In the genomic region with DNA sequence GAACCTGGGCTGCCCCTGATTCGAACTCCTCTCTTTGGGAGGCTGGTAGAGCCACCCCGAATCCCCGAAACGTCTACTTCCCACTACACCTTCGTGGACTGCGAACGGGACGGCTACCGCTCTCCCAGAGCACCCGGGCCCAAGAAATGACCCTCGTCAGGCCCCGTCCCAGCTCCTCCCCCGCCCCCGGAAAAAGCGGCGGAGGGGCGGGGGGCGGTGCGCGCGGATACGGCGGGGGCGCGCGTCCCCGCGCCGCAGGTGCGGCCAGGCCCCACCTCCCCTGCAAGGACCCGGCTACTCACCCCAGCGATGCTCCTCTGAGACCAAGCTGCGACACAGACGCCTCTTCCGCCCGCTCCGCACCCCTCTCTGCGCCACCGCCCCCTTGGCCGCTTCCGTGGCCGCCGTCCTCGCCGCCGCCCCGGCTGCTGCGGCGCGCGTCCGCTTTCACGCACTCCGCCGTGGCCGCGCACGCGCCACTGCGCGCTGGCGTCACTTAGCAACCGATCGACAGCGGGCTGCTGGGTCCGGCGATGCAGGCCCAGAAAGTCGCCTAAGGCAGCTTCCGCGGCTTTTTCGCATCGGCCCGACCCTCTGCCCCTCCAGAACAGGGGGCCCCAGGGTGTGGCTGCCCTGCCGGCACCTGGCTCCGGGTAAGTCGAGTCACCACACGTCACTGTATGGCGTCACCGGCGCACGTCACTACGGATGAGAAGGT, we compare ENCODE assay signal across 1 cellular context.
TF ChIP-seq lines count a peak whose summit lies in the region.

A gene (minus strand): TSS at position 432 of the 718 bp plus-strand sequence.

TF ChIP-seq in HepG2, 621 proteins besides CTCF, POLR2A, EP300 and RAD21 (continued from another document and continues in another):
- TF ChIP-seq, protein P1, sequence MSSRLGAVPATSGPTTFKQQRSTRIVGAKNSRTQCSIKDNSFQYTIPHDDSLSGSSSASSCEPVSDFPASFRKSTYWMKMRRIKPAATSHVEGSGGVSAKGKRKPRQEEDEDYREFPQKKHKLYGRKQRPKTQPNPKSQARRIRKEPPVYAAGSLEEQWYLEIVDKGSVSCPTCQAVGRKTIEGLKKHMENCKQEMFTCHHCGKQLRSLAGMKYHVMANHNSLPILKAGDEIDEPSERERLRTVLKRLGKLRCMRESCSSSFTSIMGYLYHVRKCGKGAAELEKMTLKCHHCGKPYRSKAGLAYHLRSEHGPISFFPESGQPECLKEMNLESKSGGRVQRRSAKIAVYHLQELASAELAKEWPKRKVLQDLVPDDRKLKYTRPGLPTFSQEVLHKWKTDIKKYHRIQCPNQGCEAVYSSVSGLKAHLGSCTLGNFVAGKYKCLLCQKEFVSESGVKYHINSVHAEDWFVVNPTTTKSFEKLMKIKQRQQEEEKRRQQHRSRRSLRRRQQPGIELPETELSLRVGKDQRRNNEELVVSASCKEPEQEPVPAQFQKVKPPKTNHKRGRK (CRISPR knock-in tag; IDR thresholded peaks at IDR 0.05) = no peak
- TF ChIP-seq ZNF567 (CRISPR knock-in tag; IDR thresholded peaks at IDR 0.05; ENCODE audit: borderline replicate concordance) = peak; percentile 22
- no peak for TF ChIP-seq RBM39 (IDR thresholded peaks at IDR 0.05; ENCODE audit: low read depth, low read length, poor library complexity, severe bottlenecking)
- TF ChIP-seq SMAD1 (CRISPR knock-in tag; IDR thresholded peaks at IDR 0.05; ENCODE audit: borderline replicate concordance, low read depth) = peak; percentile 39; the same call in 1 of the 2 replicates
- no peak for TF ChIP-seq PLRG1 (conservative IDR thresholded peaks at IDR 0.05)
- TF ChIP-seq FOXA1 (IDR thresholded peaks at IDR 0.05) = no peak
- no peak for TF ChIP-seq FOXA1 (CRISPR knock-in tag; IDR thresholded peaks at IDR 0.05)
- TF ChIP-seq MBD4 (IDR thresholded peaks at IDR 0.05; ENCODE audit: borderline replicate concordance, low read length) = no peak
- TF ChIP-seq ZFP36L2 (CRISPR knock-in tag; IDR thresholded peaks at IDR 0.05) = no peak
- TF ChIP-seq SMARCE1 (IDR thresholded peaks at IDR 0.05; ENCODE audit: borderline replicate concordance) = no peak
- TF ChIP-seq, protein P2, sequence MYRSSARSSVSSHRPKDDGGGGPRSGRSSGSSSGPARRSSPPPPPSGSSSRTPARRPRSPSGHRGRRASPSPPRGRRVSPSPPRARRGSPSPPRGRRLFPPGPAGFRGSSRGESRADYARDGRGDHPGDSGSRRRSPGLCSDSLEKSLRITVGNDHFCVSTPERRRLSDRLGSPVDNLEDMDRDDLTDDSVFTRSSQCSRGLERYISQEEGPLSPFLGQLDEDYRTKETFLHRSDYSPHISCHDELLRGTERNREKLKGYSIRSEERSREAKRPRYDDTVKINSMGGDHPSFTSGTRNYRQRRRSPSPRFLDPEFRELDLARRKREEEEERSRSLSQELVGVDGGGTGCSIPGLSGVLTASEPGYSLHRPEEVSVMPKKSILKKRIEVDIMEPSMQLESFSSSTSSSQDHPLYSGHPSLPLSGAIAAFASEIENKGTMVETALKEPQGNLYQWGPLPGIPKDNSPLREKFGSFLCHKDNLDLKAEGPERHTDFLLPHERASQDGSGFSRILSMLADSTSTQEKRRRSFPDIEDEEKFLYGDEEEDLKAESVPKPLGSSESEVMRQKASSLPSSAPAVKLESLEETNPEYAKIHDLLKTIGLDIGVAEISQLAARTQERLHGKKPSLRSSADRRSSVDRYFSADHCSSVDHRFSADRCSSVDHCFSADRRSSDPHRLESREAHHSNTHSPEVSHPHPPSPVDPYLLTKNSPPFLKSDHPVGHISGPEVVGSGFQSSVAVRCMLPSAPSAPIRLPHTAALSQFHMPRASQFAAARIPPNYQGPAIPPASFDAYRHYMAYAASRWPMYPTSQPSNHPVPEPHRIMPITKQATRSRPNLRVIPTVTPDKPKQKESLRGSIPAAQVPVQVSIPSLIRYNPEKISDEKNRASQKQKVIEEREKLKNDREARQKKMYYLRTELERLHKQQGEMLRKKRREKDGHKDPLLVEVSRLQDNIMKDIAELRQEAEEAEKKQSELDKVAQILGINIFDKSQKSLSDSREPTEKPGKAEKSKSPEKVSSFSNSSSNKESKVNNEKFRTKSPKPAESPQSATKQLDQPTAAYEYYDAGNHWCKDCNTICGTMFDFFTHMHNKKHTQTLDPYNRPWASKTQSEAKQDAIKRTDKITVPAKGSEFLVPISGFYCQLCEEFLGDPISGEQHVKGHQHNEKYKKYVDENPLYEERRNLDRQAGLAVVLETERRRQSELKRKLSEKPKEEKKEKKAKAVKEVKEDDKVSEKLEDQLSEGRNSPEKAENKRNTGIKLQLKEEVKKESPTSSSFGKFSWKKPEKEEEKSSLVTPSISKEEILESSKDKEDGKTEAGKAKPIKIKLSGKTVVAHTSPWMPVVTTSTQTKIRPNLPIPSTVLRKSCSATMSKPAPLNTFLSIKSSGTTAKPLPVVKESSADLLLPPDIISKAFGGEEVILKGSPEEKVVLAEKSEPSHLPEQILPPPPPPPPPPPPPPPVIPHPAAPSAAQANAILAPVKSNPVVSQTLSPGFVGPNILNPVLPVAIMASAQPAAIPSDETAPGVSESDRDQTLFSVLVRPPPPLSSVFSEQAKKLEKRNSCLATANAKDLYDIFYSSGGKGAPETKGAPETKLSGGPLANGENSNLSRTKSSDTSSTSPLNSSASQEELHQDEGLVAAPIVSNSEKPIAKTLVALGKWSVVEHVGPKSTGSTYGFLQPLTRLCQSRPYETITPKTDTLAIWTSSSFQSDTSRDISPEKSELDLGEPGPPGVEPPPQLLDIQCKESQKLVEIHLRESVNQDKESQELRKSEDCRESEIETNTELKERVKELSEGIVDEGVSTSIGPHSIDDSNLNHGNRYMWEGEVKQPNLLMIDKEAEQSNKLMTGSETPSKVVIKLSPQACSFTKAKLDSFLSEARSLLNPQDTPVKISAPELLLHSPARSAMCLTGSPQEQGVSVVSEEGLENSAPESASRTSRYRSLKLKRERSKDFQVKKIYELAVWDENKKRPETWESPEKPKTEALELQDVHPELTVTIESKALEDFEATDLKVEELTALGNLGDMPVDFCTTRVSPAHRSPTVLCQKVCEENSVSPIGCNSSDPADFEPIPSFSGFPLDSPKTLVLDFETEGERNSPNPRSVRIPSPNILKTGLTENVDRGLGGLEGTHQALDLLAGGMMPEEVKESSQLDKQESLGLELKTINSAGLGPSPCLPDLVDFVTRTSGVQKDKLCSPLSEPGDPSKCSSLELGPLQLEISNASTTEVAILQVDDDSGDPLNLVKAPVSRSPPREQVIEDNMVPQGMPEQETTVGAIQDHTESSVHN (CRISPR knock-in tag; IDR thresholded peaks at IDR 0.05) = no peak; the same call in 1 of the 2 replicates
- TF ChIP-seq HDAC2 (CRISPR knock-in tag; IDR thresholded peaks at IDR 0.05) = no peak
- no peak for TF ChIP-seq HNF4A (CRISPR knock-in tag; IDR thresholded peaks at IDR 0.05)
- TF ChIP-seq CREM (IDR thresholded peaks at IDR 0.05) = peak; percentile 87
- TF ChIP-seq CREM (CRISPR knock-in tag; IDR thresholded peaks at IDR 0.05) = peak; percentile 70
- no peak; the same call in 1 of the 2 replicates for TF ChIP-seq SP5 (CRISPR knock-in tag; IDR thresholded peaks at IDR 0.05; ENCODE audit: borderline replicate concordance, low read depth)
- no peak for TF ChIP-seq CC2D1A (CRISPR knock-in tag; IDR thresholded peaks at IDR 0.05)
- TF ChIP-seq, protein P3, sequence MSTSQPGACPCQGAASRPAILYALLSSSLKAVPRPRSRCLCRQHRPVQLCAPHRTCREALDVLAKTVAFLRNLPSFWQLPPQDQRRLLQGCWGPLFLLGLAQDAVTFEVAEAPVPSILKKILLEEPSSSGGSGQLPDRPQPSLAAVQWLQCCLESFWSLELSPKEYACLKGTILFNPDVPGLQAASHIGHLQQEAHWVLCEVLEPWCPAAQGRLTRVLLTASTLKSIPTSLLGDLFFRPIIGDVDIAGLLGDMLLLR (CRISPR knock-in tag; IDR thresholded peaks at IDR 0.05) = peak; percentile 72
- TF ChIP-seq LCORL (IDR thresholded peaks at IDR 0.05) = no peak
- 0 out of 2 replicates have a peak, but pooled peaks have one; percentile 5 for TF ChIP-seq LCORL (CRISPR knock-in tag; IDR thresholded peaks at IDR 0.05)
- TF ChIP-seq ZNF138 (CRISPR knock-in tag; IDR thresholded peaks at IDR 0.05; ENCODE audit: low read depth) = peak; percentile 32; the same call in 1 of the 2 replicates
- 0 out of 2 replicates have a peak, but pooled peaks have one; percentile 68 for TF ChIP-seq EED (CRISPR knock-in tag; IDR thresholded peaks at IDR 0.05)
- no peak for TF ChIP-seq ZNF101 (CRISPR knock-in tag; IDR thresholded peaks at IDR 0.05; ENCODE audit: borderline replicate concordance, low read depth)
- no peak; the same call in 1 of the 2 replicates for TF ChIP-seq ISL2 (CRISPR knock-in tag; IDR thresholded peaks at IDR 0.05)
- TF ChIP-seq RFXANK (CRISPR knock-in tag; IDR thresholded peaks at IDR 0.05) = no peak
- TF ChIP-seq, protein P4, sequence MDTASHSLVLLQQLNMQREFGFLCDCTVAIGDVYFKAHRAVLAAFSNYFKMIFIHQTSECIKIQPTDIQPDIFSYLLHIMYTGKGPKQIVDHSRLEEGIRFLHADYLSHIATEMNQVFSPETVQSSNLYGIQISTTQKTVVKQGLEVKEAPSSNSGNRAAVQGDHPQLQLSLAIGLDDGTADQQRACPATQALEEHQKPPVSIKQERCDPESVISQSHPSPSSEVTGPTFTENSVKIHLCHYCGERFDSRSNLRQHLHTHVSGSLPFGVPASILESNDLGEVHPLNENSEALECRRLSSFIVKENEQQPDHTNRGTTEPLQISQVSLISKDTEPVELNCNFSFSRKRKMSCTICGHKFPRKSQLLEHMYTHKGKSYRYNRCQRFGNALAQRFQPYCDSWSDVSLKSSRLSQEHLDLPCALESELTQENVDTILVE (CRISPR knock-in tag; IDR thresholded peaks at IDR 0.05) = no peak
- TF ChIP-seq, protein P5, sequence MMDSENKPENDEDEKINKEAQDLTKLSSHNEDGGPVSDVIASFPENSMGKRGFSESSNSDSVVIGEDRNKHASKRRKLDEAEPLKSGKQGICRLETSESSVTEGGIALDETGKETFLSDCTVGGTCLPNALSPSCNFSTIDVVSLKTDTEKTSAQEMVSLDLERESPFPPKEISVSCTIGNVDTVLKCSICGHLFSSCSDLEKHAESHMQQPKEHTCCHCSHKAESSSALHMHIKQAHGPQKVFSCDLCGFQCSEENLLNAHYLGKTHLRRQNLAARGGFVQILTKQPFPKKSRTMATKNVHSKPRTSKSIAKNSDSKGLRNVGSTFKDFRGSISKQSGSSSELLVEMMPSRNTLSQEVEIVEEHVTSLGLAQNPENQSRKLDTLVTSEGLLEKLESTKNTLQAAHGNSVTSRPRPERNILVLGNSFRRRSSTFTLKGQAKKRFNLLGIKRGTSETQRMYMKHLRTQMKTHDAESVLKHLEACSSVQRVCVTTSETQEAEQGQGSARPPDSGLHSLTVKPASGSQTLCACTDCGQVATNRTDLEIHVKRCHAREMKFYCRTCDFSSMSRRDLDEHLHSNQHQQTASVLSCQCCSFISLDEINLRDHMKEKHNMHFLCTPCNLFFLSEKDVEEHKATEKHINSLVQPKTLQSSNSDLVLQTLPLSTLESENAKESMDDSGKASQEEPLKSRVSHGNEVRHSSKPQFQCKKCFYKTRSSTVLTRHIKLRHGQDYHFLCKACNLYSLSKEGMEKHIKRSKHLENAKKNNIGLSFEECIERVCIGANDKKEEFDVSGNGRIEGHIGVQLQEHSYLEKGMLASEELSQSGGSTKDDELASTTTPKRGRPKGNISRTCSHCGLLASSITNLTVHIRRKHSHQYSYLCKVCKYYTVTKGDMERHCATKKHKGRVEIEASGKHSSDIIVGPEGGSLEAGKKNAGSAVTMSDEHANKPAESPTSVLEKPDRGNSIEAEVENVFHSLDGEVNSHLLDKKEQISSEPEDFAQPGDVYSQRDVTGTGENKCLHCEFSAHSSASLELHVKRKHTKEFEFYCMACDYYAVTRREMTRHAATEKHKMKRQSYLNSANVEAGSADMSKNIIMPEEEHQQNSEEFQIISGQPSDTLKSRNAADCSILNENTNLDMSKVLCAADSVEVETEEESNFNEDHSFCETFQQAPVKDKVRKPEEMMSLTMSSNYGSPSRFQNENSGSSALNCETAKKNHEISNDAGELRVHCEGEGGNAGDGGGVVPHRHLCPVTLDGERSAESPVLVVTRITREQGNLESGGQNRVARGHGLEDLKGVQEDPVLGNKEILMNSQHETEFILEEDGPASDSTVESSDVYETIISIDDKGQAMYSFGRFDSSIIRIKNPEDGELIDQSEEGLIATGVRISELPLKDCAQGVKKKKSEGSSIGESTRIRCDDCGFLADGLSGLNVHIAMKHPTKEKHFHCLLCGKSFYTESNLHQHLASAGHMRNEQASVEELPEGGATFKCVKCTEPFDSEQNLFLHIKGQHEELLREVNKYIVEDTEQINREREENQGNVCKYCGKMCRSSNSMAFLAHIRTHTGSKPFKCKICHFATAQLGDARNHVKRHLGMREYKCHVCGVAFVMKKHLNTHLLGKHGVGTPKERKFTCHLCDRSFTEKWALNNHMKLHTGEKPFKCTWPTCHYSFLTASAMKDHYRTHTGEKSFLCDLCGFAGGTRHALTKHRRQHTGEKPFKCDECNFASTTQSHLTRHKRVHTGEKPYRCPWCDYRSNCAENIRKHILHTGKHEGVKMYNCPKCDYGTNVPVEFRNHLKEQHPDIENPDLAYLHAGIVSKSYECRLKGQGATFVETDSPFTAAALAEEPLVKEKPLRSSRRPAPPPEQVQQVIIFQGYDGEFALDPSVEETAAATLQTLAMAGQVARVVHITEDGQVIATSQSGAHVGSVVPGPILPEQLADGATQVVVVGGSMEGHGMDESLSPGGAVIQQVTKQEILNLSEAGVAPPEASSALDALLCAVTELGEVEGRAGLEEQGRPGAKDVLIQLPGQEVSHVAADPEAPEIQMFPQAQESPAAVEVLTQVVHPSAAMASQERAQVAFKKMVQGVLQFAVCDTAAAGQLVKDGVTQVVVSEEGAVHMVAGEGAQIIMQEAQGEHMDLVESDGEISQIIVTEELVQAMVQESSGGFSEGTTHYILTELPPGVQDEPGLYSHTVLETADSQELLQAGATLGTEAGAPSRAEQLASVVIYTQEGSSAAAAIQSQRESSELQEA (CRISPR knock-in tag; IDR thresholded peaks at IDR 0.05; ENCODE audit: not compliant biosample characterization) = peak; percentile 56
- TF ChIP-seq, protein P6, sequence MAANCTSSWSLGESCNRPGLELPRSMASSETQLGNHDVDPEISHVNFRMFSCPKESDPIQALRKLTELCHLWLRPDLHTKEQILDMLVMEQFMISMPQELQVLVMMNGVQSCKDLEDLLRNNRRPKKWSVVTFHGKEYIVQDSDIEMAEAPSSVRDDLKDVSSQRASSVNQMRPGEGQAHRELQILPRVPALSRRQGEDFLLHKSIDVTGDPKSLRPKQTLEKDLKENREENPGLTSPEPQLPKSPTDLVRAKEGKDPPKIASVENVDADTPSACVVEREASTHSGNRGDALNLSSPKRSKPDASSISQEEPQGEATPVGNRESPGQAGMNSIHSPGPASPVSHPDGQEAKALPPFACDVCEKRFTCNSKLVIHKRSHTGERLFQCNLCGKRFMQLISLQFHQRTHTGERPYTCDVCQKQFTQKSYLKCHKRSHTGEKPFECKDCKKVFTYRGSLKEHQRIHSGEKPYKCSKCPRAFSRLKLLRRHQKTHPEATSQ (CRISPR knock-in tag; IDR thresholded peaks at IDR 0.05; ENCODE audit: borderline replicate concordance) = no peak
- 0 out of 2 replicates have a peak, but pooled peaks have one; percentile 67 for TF ChIP-seq HIVEP1 (CRISPR knock-in tag; IDR thresholded peaks at IDR 0.05)
- TF ChIP-seq ZNF501 (CRISPR knock-in tag; IDR thresholded peaks at IDR 0.05) = 0 out of 2 replicates have a peak, but pooled peaks have one; percentile 60
- TF ChIP-seq, protein P7, sequence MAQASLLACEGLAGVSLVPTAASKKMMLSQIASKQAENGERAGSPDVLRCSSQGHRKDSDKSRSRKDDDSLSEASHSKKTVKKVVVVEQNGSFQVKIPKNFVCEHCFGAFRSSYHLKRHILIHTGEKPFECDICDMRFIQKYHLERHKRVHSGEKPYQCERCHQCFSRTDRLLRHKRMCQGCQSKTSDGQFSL (CRISPR knock-in tag; IDR thresholded peaks at IDR 0.05) = peak; percentile 44; the same call in 1 of the 2 replicates
- no peak for TF ChIP-seq FOXC1 (CRISPR knock-in tag; IDR thresholded peaks at IDR 0.05; ENCODE audit: borderline replicate concordance)
- no peak for TF ChIP-seq FOXP1 (IDR thresholded peaks at IDR 0.05)
- no peak for TF ChIP-seq FOXP1 (CRISPR knock-in tag; IDR thresholded peaks at IDR 0.05)
- TF ChIP-seq JUND (CRISPR knock-in tag; IDR thresholded peaks at IDR 0.05) = no peak
- no peak for TF ChIP-seq SRF (IDR thresholded peaks at IDR 0.05; ENCODE audit: low read depth, low read length)
